ENCODE assay signal across 25 cellular contexts in genomic region chr2:230938098-230938497, GRCh38. TPM values are rescaled to one million over a fixed set of nuclear protein-coding genes. Genes with fewer than 3 reads are reported as not detected.
"Had no signal": no experiment of that assay in that cellular context is flagged by ENCODE, and none has a peak within 500 bp of the region (broad histone marks: within the 10 kb centered on the region; RNA-seq: fewer than 3 reads in every experiment).

No MANE protein-coding gene starts in this region.

- H3K4me3 ChIP-seq: PC-9 had no signal

- H3K4me3 Mint-ChIP-seq: activated CD4-positive, alpha-beta memory T cell treated with anti-CD3 and anti-CD28 coated beads, Interleukin-2, amount 10 ng/mL, durations not matched to agents 7 days and 5 days; activated CD4-positive, alpha-beta T cell treated with anti-CD3 and anti-CD28 coated beads for 36 hours; activated naive CD4-positive, alpha-beta T cell treated with anti-CD3 and anti-CD28 coated beads, Interleukin-2, amount 10 ng/mL, durations not matched to agents 7 days and 5 days; activated naive CD8-positive, alpha-beta T cell treated with anti-CD3 and anti-CD28 coated beads for 36 hours; activated T-helper 17 cell treated with anti-CD3 and anti-CD28 coated beads, Interleukin-2, amount 50 U/mL, for 72 hours had no signal

- H3K27ac Mint-ChIP-seq: activated CD4-positive, alpha-beta memory T cell treated with anti-CD3 and anti-CD28 coated beads, Interleukin-2, amount 10 ng/mL, durations not matched to agents 7 days and 5 days; activated CD4-positive, alpha-beta T cell treated with anti-CD3 and anti-CD28 coated beads for 36 hours; activated naive CD4-positive, alpha-beta T cell treated with anti-CD3 and anti-CD28 coated beads, Interleukin-2, amount 10 ng/mL, durations not matched to agents 7 days and 5 days; activated naive CD8-positive, alpha-beta T cell treated with anti-CD3 and anti-CD28 coated beads for 36 hours; activated T-helper 17 cell treated with anti-CD3 and anti-CD28 coated beads, Interleukin-2, amount 50 U/mL, for 72 hours had no signal

- H3K27ac ChIP-seq: PC-9, WERI-Rb-1 had no signal

- DNase-seq: activated CD4-positive, alpha-beta memory T cell treated with anti-CD3 and anti-CD28 coated beads, Interleukin-2, amount 10 ng/mL, durations not matched to agents 7 days and 5 days; activated CD4-positive, alpha-beta T cell treated with anti-CD3 and anti-CD28 coated beads for 36 hours; activated CD4-positive, alpha-beta T cell treated with anti-CD3 and anti-CD28 coated beads, Interleukin-2, amount 50 U/mL, for 1 hour; activated gamma-delta T cell; activated naive CD4-positive, alpha-beta T cell treated with anti-CD3 and anti-CD28 coated beads, Interleukin-2, amount 10 ng/mL, durations not matched to agents 7 days and 5 days; activated naive CD8-positive, alpha-beta T cell treated with anti-CD3 and anti-CD28 coated beads for 36 hours; activated T-cell treated with anti-CD3 and anti-CD28 coated beads for 4 hours; anterior cingulate cortex; cerebellar nuclear complex; Karpas-422; MM.1S; NCI-H1092 treated with DMSO at 0.1 percent for 48 hours; NCI-H1417 treated with DMSO at 0.1 percent for 48 hours; NCI-H1694; NCI-H2029; NCI-H345; NCI-H510A treated with DMSO at 0.1 percent for 48 hours; PC-9; SIG-M5; T-helper 1 cell; WERI-Rb-1 had no signal

- H3K36me3 ChIP-seq: WERI-Rb-1 had no signal

- H3K4me2 ChIP-seq: PC-9 had no signal

- H3K36me3 Mint-ChIP-seq: activated naive CD4-positive, alpha-beta T cell treated with anti-CD3 and anti-CD28 coated beads, Interleukin-2, amount 10 ng/mL, durations not matched to agents 7 days and 5 days had no signal

RNA-seq across cellular contexts. Expression of gene GPR55, which starts 13.1 kb away (rescaled TPM):
- total RNA-seq: cardiac septum, PC-9 had no signal

RNA-seq across cellular contexts. Expression of gene SPATA3, which starts 57.8 kb away (rescaled TPM):
- total RNA-seq: activated naive CD8-positive, alpha-beta T cell treated with anti-CD3 and anti-CD28 coated beads for 36 hours; cardiac septum; PC-9; T-helper 2 cell treated with Interferon-gamma antibody and Interleukin-4, amounts not matched to agents 100 ng/mL and 5 ng/mL, for 36 hours had no signal
- polyA plus RNA-seq: adipose tissue had no signal
